1 cellular context compared by ENCODE assay signal in the genomic region with DNA sequence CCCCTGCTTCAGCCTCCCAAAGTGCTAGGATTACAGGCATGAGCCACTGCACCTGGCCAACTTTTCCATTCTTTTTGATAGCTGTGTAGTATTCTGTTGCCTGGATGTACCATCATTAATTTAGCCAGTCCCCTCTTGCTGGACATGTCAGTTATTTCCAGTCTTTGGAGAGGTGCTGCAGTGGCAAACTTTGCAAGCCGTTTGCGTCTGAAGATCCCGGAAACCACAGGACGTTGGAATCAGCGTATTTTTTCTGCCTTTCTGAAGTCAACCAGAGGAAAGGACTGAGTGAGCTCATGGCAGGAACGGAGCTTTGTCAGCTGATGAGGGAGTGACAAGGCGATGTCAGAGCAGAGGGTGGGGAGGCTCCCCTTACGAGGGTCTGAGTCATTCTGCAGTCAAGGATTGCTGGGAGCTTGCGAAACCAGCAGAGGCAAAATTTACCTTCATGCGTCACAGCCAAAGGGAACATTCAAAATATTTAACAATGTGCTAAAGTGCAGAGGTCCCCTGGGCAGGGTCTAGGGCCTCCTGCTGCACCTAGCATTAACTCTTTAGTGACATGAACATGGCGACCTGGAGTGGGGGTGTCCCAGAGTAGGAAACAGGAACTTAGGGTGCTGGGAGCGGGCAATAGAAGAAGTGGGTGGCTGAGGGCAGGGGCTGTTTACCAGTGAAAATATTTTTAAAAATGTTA.
TF ChIP-seq lines count a peak whose summit lies in the region.

No MANE protein-coding gene starts in this region.

TF ChIP-seq in HepG2, 621 proteins besides CTCF, POLR2A, EP300 and RAD21 (continued from another document and continues in another):
- TF ChIP-seq, protein P1, sequence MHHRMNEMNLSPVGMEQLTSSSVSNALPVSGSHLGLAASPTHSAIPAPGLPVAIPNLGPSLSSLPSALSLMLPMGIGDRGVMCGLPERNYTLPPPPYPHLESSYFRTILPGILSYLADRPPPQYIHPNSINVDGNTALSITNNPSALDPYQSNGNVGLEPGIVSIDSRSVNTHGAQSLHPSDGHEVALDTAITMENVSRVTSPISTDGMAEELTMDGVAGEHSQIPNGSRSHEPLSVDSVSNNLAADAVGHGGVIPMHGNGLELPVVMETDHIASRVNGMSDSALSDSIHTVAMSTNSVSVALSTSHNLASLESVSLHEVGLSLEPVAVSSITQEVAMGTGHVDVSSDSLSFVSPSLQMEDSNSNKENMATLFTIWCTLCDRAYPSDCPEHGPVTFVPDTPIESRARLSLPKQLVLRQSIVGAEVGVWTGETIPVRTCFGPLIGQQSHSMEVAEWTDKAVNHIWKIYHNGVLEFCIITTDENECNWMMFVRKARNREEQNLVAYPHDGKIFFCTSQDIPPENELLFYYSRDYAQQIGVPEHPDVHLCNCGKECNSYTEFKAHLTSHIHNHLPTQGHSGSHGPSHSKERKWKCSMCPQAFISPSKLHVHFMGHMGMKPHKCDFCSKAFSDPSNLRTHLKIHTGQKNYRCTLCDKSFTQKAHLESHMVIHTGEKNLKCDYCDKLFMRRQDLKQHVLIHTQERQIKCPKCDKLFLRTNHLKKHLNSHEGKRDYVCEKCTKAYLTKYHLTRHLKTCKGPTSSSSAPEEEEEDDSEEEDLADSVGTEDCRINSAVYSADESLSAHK (CRISPR knock-in tag; IDR thresholded peaks at IDR 0.05; ENCODE audit: borderline replicate concordance) = no peak
- no peak for TF ChIP-seq ZZZ3 (CRISPR knock-in tag; IDR thresholded peaks at IDR 0.05; ENCODE audit: borderline replicate concordance)
- TF ChIP-seq, protein P2, sequence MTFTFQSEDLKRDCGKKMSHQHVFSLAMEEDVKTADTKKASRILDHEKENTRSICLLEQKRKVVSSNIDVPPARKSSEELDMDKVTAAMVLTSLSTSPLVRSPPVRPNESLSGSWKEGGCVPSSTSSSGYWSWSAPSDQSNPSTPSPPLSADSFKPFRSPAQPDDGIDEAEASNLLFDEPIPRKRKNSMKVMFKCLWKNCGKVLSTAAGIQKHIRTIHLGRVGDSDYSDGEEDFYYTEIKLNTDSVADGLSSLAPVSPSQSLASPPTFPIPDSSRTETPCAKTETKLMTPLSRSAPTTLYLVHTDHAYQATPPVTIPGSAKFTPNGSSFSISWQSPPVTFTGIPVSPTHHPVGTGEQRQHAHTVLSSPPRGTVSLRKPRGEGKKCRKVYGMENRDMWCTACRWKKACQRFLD (CRISPR knock-in tag; IDR thresholded peaks at IDR 0.05; ENCODE audit: borderline replicate concordance) = no peak
- TF ChIP-seq ZNF564 (CRISPR knock-in tag; IDR thresholded peaks at IDR 0.05) = no peak
- TF ChIP-seq, protein P3, sequence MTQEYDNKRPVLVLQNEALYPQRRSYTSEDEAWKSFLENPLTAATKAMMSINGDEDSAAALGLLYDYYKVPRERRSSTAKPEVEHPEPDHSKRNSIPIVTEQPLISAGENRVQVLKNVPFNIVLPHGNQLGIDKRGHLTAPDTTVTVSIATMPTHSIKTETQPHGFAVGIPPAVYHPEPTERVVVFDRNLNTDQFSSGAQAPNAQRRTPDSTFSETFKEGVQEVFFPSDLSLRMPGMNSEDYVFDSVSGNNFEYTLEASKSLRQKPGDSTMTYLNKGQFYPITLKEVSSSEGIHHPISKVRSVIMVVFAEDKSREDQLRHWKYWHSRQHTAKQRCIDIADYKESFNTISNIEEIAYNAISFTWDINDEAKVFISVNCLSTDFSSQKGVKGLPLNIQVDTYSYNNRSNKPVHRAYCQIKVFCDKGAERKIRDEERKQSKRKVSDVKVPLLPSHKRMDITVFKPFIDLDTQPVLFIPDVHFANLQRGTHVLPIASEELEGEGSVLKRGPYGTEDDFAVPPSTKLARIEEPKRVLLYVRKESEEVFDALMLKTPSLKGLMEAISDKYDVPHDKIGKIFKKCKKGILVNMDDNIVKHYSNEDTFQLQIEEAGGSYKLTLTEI (CRISPR knock-in tag; conservative IDR thresholded peaks at IDR 0.05) = no peak
- no peak for TF ChIP-seq CCDC6 (CRISPR knock-in tag; IDR thresholded peaks at IDR 0.05)
- TF ChIP-seq SOX6 (IDR thresholded peaks at IDR 0.05) = no peak
- TF ChIP-seq SOX6 (CRISPR knock-in tag; IDR thresholded peaks at IDR 0.05) = peak; percentile 93
- TF ChIP-seq MIXL1 (CRISPR knock-in tag; IDR thresholded peaks at IDR 0.05) = peak; percentile 70
- peak; percentile 33; the same call in 1 of the 2 replicates for TF ChIP-seq ZNF768 (CRISPR knock-in tag; IDR thresholded peaks at IDR 0.05)
- TF ChIP-seq, protein P4, sequence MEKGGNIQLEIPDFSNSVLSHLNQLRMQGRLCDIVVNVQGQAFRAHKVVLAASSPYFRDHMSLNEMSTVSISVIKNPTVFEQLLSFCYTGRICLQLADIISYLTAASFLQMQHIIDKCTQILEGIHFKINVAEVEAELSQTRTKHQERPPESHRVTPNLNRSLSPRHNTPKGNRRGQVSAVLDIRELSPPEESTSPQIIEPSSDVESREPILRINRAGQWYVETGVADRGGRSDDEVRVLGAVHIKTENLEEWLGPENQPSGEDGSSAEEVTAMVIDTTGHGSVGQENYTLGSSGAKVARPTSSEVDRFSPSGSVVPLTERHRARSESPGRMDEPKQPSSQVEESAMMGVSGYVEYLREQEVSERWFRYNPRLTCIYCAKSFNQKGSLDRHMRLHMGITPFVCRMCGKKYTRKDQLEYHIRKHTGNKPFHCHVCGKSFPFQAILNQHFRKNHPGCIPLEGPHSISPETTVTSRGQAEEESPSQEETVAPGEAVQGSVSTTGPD (CRISPR knock-in tag; IDR thresholded peaks at IDR 0.05) = 0 out of 2 replicates have a peak, but pooled peaks have one; percentile 26
- TF ChIP-seq, protein P5, sequence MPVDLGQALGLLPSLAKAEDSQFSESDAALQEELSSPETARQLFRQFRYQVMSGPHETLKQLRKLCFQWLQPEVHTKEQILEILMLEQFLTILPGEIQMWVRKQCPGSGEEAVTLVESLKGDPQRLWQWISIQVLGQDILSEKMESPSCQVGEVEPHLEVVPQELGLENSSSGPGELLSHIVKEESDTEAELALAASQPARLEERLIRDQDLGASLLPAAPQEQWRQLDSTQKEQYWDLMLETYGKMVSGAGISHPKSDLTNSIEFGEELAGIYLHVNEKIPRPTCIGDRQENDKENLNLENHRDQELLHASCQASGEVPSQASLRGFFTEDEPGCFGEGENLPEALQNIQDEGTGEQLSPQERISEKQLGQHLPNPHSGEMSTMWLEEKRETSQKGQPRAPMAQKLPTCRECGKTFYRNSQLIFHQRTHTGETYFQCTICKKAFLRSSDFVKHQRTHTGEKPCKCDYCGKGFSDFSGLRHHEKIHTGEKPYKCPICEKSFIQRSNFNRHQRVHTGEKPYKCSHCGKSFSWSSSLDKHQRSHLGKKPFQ (CRISPR knock-in tag; IDR thresholded peaks at IDR 0.05; ENCODE audit: insufficient replicate concordance) = peak; percentile 76
- TF ChIP-seq AHR (CRISPR knock-in tag; IDR thresholded peaks at IDR 0.05) = peak; percentile 44; the same call in 1 of the 2 replicates
- no peak for TF ChIP-seq SYNCRIP (IDR thresholded peaks at IDR 0.05; ENCODE audit: insufficient read depth, low read depth, low read length)
- TF ChIP-seq, protein P6, sequence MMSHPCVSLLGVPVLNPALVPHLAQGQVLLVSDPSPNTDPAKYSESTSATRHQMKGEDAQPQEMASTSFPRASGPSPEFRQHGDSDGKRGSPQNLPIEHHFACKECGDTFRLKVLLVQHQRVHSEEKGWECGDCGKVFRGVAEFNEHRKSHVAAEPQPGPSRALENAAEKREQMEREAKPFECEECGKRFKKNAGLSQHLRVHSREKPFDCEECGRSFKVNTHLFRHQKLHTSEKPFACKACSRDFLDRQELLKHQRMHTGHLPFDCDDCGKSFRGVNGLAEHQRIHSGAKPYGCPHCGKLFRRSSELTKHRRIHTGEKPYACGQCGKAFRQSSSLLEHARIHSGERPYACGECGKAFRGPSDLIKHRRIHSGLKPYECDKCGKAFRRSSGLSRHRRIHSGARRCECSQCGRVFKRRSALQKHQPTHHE (CRISPR knock-in tag; IDR thresholded peaks at IDR 0.05; ENCODE audit: borderline replicate concordance) = peak; percentile 53; the same call in 1 of the 2 replicates
- peak; percentile 18; the same call in 1 of the 2 replicates for TF ChIP-seq GATAD1 (CRISPR knock-in tag; IDR thresholded peaks at IDR 0.05)
- peak; percentile 53; the same call in 1 of the 2 replicates for TF ChIP-seq ZNF552 (CRISPR knock-in tag; IDR thresholded peaks at IDR 0.05; ENCODE audit: borderline replicate concordance)
- TF ChIP-seq, protein P7, sequence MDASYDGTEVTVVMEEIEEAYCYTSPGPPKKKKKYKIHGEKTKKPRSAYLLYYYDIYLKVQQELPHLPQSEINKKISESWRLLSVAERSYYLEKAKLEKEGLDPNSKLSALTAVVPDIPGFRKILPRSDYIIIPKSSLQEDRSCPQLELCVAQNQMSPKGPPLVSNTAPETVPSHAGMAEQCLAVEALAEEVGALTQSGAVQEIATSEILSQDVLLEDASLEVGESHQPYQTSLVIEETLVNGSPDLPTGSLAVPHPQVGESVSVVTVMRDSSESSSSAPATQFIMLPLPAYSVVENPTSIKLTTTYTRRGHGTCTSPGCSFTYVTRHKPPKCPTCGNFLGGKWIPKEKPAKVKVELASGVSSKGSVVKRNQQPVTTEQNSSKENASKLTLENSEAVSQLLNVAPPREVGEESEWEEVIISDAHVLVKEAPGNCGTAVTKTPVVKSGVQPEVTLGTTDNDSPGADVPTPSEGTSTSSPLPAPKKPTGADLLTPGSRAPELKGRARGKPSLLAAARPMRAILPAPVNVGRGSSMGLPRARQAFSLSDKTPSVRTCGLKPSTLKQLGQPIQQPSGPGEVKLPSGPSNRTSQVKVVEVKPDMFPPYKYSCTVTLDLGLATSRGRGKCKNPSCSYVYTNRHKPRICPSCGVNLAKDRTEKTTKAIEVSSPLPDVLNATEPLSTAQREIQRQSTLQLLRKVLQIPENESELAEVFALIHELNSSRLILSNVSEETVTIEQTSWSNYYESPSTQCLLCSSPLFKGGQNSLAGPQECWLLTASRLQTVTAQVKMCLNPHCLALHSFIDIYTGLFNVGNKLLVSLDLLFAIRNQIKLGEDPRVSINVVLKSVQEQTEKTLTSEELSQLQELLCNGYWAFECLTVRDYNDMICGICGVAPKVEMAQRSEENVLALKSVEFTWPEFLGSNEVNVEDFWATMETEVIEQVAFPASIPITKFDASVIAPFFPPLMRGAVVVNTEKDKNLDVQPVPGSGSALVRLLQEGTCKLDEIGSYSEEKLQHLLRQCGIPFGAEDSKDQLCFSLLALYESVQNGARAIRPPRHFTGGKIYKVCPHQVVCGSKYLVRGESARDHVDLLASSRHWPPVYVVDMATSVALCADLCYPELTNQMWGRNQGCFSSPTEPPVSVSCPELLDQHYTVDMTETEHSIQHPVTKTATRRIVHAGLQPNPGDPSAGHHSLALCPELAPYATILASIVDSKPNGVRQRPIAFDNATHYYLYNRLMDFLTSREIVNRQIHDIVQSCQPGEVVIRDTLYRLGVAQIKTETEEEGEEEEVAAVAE (CRISPR knock-in tag; IDR thresholded peaks at IDR 0.05; ENCODE audit: borderline replicate concordance) = no peak
- TF ChIP-seq ZNF224 (CRISPR knock-in tag; IDR thresholded peaks at IDR 0.05) = peak; percentile 67; the same call in 1 of the 2 replicates
- TF ChIP-seq TBX2 (CRISPR knock-in tag; IDR thresholded peaks at IDR 0.05; ENCODE audit: borderline replicate concordance) = peak; percentile 95
- peak; percentile 76 for TF ChIP-seq YY1 (IDR thresholded peaks at IDR 0.05; ENCODE audit: insufficient read depth, insufficient replicate concordance, low read depth, low read length)
- no peak for TF ChIP-seq HNRNPK (IDR thresholded peaks at IDR 0.05; ENCODE audit: low read depth, low read length, poor library complexity, severe bottlenecking)
- no peak for TF ChIP-seq STAT5B (CRISPR knock-in tag; IDR thresholded peaks at IDR 0.05)
- TF ChIP-seq ZNF335 (CRISPR knock-in tag; IDR thresholded peaks at IDR 0.05) = peak; percentile 86; the same call in 1 of the 2 replicates
- no peak for TF ChIP-seq KLF13 (CRISPR knock-in tag; IDR thresholded peaks at IDR 0.05)
- TF ChIP-seq, protein P8, sequence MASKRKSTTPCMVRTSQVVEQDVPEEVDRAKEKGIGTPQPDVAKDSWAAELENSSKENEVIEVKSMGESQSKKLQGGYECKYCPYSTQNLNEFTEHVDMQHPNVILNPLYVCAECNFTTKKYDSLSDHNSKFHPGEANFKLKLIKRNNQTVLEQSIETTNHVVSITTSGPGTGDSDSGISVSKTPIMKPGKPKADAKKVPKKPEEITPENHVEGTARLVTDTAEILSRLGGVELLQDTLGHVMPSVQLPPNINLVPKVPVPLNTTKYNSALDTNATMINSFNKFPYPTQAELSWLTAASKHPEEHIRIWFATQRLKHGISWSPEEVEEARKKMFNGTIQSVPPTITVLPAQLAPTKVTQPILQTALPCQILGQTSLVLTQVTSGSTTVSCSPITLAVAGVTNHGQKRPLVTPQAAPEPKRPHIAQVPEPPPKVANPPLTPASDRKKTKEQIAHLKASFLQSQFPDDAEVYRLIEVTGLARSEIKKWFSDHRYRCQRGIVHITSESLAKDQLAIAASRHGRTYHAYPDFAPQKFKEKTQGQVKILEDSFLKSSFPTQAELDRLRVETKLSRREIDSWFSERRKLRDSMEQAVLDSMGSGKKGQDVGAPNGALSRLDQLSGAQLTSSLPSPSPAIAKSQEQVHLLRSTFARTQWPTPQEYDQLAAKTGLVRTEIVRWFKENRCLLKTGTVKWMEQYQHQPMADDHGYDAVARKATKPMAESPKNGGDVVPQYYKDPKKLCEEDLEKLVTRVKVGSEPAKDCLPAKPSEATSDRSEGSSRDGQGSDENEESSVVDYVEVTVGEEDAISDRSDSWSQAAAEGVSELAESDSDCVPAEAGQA (IDR thresholded peaks at IDR 0.05; ENCODE audit: low read depth) = peak; percentile 86
- TF ChIP-seq, protein P8 (CRISPR knock-in tag; IDR thresholded peaks at IDR 0.05; ENCODE audit: borderline replicate concordance) = no peak
- no peak for TF ChIP-seq NBN (conservative IDR thresholded peaks at IDR 0.05)
- TF ChIP-seq SRSF9 (IDR thresholded peaks at IDR 0.05; ENCODE audit: borderline replicate concordance, insufficient read depth, low read depth, low read length, poor library complexity, severe bottlenecking) = no peak
- no peak for TF ChIP-seq ZNF138 (CRISPR knock-in tag; IDR thresholded peaks at IDR 0.05; ENCODE audit: low read depth)
- no peak for TF ChIP-seq ZNF839 (CRISPR knock-in tag; IDR thresholded peaks at IDR 0.05; ENCODE audit: borderline replicate concordance)
- peak; percentile 92 for TF ChIP-seq CREM (IDR thresholded peaks at IDR 0.05)
- no peak for TF ChIP-seq CREM (CRISPR knock-in tag; IDR thresholded peaks at IDR 0.05)
- TF ChIP-seq ZNF160 (CRISPR knock-in tag; IDR thresholded peaks at IDR 0.05) = no peak
